Comparison of ENCODE assay signal across 8 cellular contexts in genomic region chr11:2991477-2992233, GRCh38. TPM values are rescaled to one million over a fixed set of nuclear protein-coding genes. Genes with fewer than 3 reads are reported as not detected.
DNase-seq lines count a peak whose midpoint lies in the region; ATAC-seq and TF ChIP-seq lines count a peak whose summit lies in the region.

No MANE protein-coding gene starts in this region.

- H3K27me3 Mint-ChIP-seq in activated T-helper 17 cell treated with anti-CD3 and anti-CD28 coated beads, Interleukin-2, amount 50 U/mL, for 72 hours: no peaks in the 10 kb centered on the region
- H3K27me3 Mint-ChIP-seq in glutamatergic neuron (ENCODE audit: unreplicated experiment) (peaks cover 4% of the 10 kb centered on the region), osteocyte (ENCODE audit: unreplicated experiment) (no peaks in the 10 kb centered on the region)

- no peak; the same call in 1 of the 2 replicates for TF ChIP-seq EP300 in Ishikawa (IDR thresholded peaks at IDR 0.05; ENCODE audit: borderline replicate concordance)

- no peaks in the 10 kb centered on the region for H3K9me3 Mint-ChIP-seq in activated T-helper 17 cell treated with anti-CD3 and anti-CD28 coated beads, Interleukin-2, amount 50 U/mL, for 72 hours
- H3K9me3 Mint-ChIP-seq in glutamatergic neuron (ENCODE audit: unreplicated experiment): peaks cover 8% of the 10 kb centered on the region
- no peaks in the 10 kb centered on the region for H3K9me3 Mint-ChIP-seq in osteocyte (ENCODE audit: unreplicated experiment)

- H3K36me3 Mint-ChIP-seq in activated T-helper 17 cell treated with anti-CD3 and anti-CD28 coated beads, Interleukin-2, amount 50 U/mL, for 72 hours (ENCODE audit: low read depth): peaks cover 58% of the 10 kb centered on the region
- no peaks in the 10 kb centered on the region for H3K36me3 Mint-ChIP-seq in glutamatergic neuron (ENCODE audit: unreplicated experiment)
- H3K36me3 Mint-ChIP-seq in osteocyte (ENCODE audit: unreplicated experiment): no peaks in the 10 kb centered on the region

- peak; percentile 36 for ATAC-seq in GM21723 (IDR thresholded peaks at IDR 0.05; ENCODE audit: unreplicated experiment)
- ATAC-seq in activated T-helper 17 cell treated with anti-CD3 and anti-CD28 coated beads, Interleukin-2, amount 50 U/mL, for 72 hours (replicated peaks): peak; percentile 54

- peak; percentile 80 to 85 (median 81) for DNase-seq in NCI-H1417 (lab: John Stamatoyannopoulos, UW)
- DNase-seq in NCI-H1417 treated with DMSO at 0.1 percent for 48 hours (lab: John Stamatoyannopoulos, UW): no peak
- peak; percentile 83 for DNase-seq in glutamatergic neuron
- DNase-seq in osteocyte (ENCODE audit: extremely low spot score, unreplicated experiment): no peak
- DNase-seq in A172 (ENCODE audit: low spot score): no peak

- no peak for TF ChIP-seq RAD21 in Ishikawa (IDR thresholded peaks at IDR 0.05; ENCODE audit: low read depth)

- H3K27ac Mint-ChIP-seq in activated T-helper 17 cell treated with anti-CD3 and anti-CD28 coated beads, Interleukin-2, amount 50 U/mL, for 72 hours: peak overlapping the region; percentile 99
- H3K27ac Mint-ChIP-seq in glutamatergic neuron (ENCODE audit: unreplicated experiment): peak overlapping the region; percentile 97
- H3K27ac Mint-ChIP-seq in osteocyte (ENCODE audit: unreplicated experiment): peak overlapping the region; percentile 96

- H3K4me1 Mint-ChIP-seq in activated T-helper 17 cell treated with anti-CD3 and anti-CD28 coated beads, Interleukin-2, amount 50 U/mL, for 72 hours: peaks cover 19% of the 10 kb centered on the region
- H3K4me1 Mint-ChIP-seq in glutamatergic neuron (ENCODE audit: low read depth, unreplicated experiment) (peaks cover 25% of the 10 kb centered on the region), osteocyte (ENCODE audit: unreplicated experiment) (peaks cover 43% of the 10 kb centered on the region)

- peak overlapping the region; percentile 94 for H3K4me3 Mint-ChIP-seq in activated T-helper 17 cell treated with anti-CD3 and anti-CD28 coated beads, Interleukin-2, amount 50 U/mL, for 72 hours
- peak overlapping the region; percentile 99 for H3K4me3 Mint-ChIP-seq in glutamatergic neuron (ENCODE audit: unreplicated experiment)
- peak overlapping the region; percentile 91 for H3K4me3 Mint-ChIP-seq in osteocyte (ENCODE audit: unreplicated experiment)

- TF ChIP-seq CTCF in glutamatergic neuron (IDR thresholded peaks at IDR 0.05; ENCODE audit: partially characterized antibody, unreplicated experiment) (no peak), osteocyte (IDR thresholded peaks at IDR 0.05) (no peak)

TF ChIP-seq in Ishikawa, 13 proteins besides CTCF, POLR2A, EP300 and RAD21:
- peak; percentile 33; the same call in 1 of the 2 replicates for TF ChIP-seq TCF12 (IDR thresholded peaks at IDR 0.05; ENCODE audit: low read depth)
- no peak for TF ChIP-seq REST (IDR thresholded peaks at IDR 0.05; ENCODE audit: low read depth)
- peak; percentile 64; the same call in 1 of the 2 replicates for TF ChIP-seq MAX (IDR thresholded peaks at IDR 0.05)
- TF ChIP-seq USF1 (IDR thresholded peaks at IDR 0.05): no peak
- no peak for TF ChIP-seq ZBTB7A (IDR thresholded peaks at IDR 0.05; ENCODE audit: low read depth)
- no peak for TF ChIP-seq TEAD4 (IDR thresholded peaks at IDR 0.05)
- TF ChIP-seq EGR1 (IDR thresholded peaks at IDR 0.05): peak; percentile 65; the same call in 1 of the 2 replicates
- TF ChIP-seq CEBPB (IDR thresholded peaks at IDR 0.05): no peak
- peak; percentile 14; the same call in 1 of the 2 replicates for TF ChIP-seq TAF1 (IDR thresholded peaks at IDR 0.05; ENCODE audit: low read depth)
- TF ChIP-seq FOXM1 (IDR thresholded peaks at IDR 0.05; ENCODE audit: borderline replicate concordance, low read depth): no peak
- no peak for TF ChIP-seq CREB1 (IDR thresholded peaks at IDR 0.05; ENCODE audit: low read depth)
- no peak for TF ChIP-seq YY1 (IDR thresholded peaks at IDR 0.05; ENCODE audit: low read depth)
- TF ChIP-seq NFIC (IDR thresholded peaks at IDR 0.05): no peak
TF ChIP-seq in Ishikawa: peak in this region for 4.

RNA-seq across cellular contexts. Expression of gene NAP1L4, which starts 0.5 kb away (rescaled TPM):
- total RNA-seq in activated T-helper 17 cell treated with anti-CD3 and anti-CD28 coated beads, Interleukin-2, amount 50 U/mL, for 72 hours: 100 to 1,000 TPM; 301 to 344 TPM
- total RNA-seq in glutamatergic neuron (ENCODE audit: unreplicated experiment) (209 TPM), osteocyte (147 and 148 TPM in 2 replicates)
- 149 and 162 TPM in 2 replicates for total RNA-seq in A172 (2014; rRNA removed; shearing (Covaris generic))

Comparison
In these comparisons a context has a peak if more than half of its experiments do, and no peak if none do; other contexts are left out.
1. DNase-seq: peak in NCI-H1417 (3 of 3) and glutamatergic neuron (single experiment); none in NCI-H1417 treated with DMSO at 0.1 percent for 48 hours (single experiment), osteocyte (single experiment) and A172 (single experiment).
2. Peak in every context shown above with its lines, with median percentiles within 50 percentile points of each other: H3K27ac Mint-ChIP-seq and H3K4me3 Mint-ChIP-seq.